9 cellular contexts compared by ENCODE assay signal in the genomic region with DNA sequence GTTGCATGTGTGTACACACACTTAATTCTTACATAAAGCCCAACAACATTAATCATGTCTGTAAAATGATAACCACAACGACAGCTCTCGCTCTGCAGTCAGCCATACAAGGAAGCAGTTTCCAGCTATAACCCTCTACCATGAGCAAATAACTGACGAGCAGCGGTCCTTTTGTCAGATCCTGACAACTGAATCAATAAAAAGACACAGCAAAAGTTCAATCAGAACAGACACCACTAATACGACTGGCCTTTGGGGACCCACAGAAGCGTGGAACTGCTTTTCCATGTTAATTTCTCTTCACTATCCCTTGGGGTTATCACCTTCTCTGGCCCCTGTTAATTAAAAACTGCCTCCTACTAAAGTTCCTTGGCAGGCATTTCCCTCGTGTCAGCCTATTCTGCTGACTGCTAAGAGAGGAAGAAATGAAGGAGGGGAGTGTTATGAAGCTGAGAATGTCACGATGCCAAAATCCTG.
DNase-seq lines count a peak whose midpoint lies in the region; ATAC-seq and TF ChIP-seq lines count a peak whose summit lies in the region.
"Had no signal": no experiment of that assay in that cellular context is flagged by ENCODE, and none has a peak within 500 bp of the region (broad histone marks: within the 10 kb centered on the region; RNA-seq: fewer than 3 reads in every experiment).

No MANE protein-coding gene starts in this region.

- no peaks in the 10 kb centered on the region for H3K4me1 ChIP-seq in ACC112 (ENCODE audit: control insufficient read depth, insufficient read depth, low read length, unreplicated experiment)
- H3K4me1 ChIP-seq in left lung, result no peaks in the 10 kb centered on the region

- peak overlapping the region; percentile 64 for H3K4me3 ChIP-seq in ACC112 (ENCODE audit: low read depth, low read length)
- 0 out of 2 replicates have a peak overlapping the region, but pooled peaks have one; percentile 16 for H3K4me3 ChIP-seq in SK-N-MC
- no peak overlapping the region for H3K4me3 ChIP-seq in left lung
- H3K4me3 ChIP-seq: skin epidermis had no signal

- no peaks in the 10 kb centered on the region for H3K27me3 ChIP-seq in ACC112 (ENCODE audit: insufficient read depth, low read length)
- no peaks in the 10 kb centered on the region for H3K27me3 ChIP-seq in left lung

- TF ChIP-seq CTCF in left lung (IDR thresholded peaks at IDR 0.05), result no peak

- H3K27ac ChIP-seq in ACC112 (ENCODE audit: low read depth, low read length), result no peak overlapping the region
- H3K27ac ChIP-seq in SK-N-MC, result no peak overlapping the region
- H3K27ac ChIP-seq in left lung, result peak overlapping the region; percentile 26 to 39

- no peak overlapping the region for H3K9ac ChIP-seq in SK-N-MC (ENCODE audit: insufficient read length)

- no peaks in the 10 kb centered on the region for H3K79me2 ChIP-seq in ACC112 (ENCODE audit: control insufficient read depth, insufficient read depth, low read length, unreplicated experiment)

- DNase-seq in NCI-H1417 treated with DMSO at 0.1 percent for 48 hours (lab: John Stamatoyannopoulos, UW) (peak; percentile 57), SK-N-MC (ENCODE audit: low read depth, low spot score) (no peak), left lung (no peak), SIG-M5 (lab: John Stamatoyannopoulos, UW) (no peak), AML-193 (lab: John Stamatoyannopoulos, UW) (no peak), C1 segment of cervical spinal cord (lab: John Stamatoyannopoulos, UW) (no peak)
- DNase-seq in stimulated activated CD4-positive, alpha-beta T cell treated with anti-CD3 and anti-CD28 coated beads, Interleukin-4, amount 100 ng/mL, for 1 hour, result no peak

- intact Hi-C loops in left lung (cut with DNase I), result no loop called here

- ATAC-seq in left lung, result peak; percentile 79

- no peaks in the 10 kb centered on the region for H3K36me3 ChIP-seq in ACC112 (ENCODE audit: insufficient read depth, low read length)
- no peaks in the 10 kb centered on the region for H3K36me3 ChIP-seq in SK-N-MC (ENCODE audit: insufficient read depth, low read length)
- H3K36me3 ChIP-seq in left lung, result no peaks in the 10 kb centered on the region

- H2AFZ ChIP-seq in ACC112 (ENCODE audit: low read length, unreplicated experiment), result peak overlapping the region; percentile 97

- H3K9me3 ChIP-seq in SK-N-MC (ENCODE audit: low read depth, low read length) (no peaks in the 10 kb centered on the region), left lung (peaks cover 3 to 14% of the 10 kb centered on the region in 2 donors)

Comparison
In these comparisons a context has a peak if more than half of its experiments do, and no peak if none do; other contexts are left out.
1. H3K27ac ChIP-seq: peak in left lung (2 of 2); none in ACC112 (single experiment) and SK-N-MC (single experiment).
2. H3K4me3 ChIP-seq: peak in ACC112 (single experiment) and SK-N-MC (single experiment); none in left lung (0 of 2).